Comparison of ENCODE assay signal across 8 cellular contexts in the genomic region with DNA sequence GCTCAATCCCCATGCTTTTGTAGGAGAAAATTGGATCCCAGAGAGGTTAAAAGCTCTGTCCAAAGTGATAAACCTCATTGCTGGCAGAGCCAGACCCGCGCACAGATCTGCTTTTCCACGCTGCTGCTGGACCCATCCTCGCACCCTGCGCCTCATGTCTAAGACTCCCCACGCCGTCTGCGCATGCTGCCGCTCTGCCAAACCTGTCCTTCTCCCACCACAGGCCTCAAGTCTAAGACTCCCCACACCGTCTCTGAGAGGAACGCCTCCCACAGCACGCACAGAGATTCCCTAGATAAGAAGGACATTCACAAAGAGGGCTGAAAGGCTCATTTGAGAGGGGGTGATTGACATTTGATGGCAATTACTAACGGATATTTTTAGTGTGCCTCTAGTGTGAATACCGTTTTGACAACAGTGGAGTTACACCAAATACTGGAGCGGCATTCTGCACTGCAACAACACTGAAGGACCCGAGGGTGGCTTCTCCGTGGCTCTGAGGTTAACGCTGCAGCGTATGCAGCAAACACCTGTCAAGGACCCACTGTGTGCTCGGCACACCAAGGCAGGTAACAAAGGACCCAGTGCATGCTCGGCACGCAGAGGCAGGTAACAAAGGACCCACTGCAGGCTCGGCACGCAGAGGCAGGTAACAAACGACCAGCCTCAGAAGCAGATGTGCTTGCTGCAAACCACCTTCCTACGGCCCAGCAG.
DNase-seq lines count a peak whose midpoint lies in the region; ATAC-seq, FAIRE-seq and TF ChIP-seq lines count a peak whose summit lies in the region.

No MANE protein-coding gene starts in this region.

- TF ChIP-seq CTCF in MM.1S (IDR thresholded peaks at IDR 0.05; ENCODE audit: low read length), result no peak
- no peak for TF ChIP-seq CTCF in endothelial cell of umbilical vein (IDR thresholded peaks at IDR 0.05; ENCODE audit: extremely low read depth in 1 of 2, insufficient read depth in 1 of 2, low read depth in 1 of 2, low read length in 2 of 2)
- TF ChIP-seq CTCF in osteocyte (IDR thresholded peaks at IDR 0.05), result no peak
- no peak for TF ChIP-seq CTCF in GM20000 (IDR thresholded peaks at IDR 0.05; ENCODE audit: extremely low read depth, missing control alignments)

- H3K9ac ChIP-seq in MM.1S (ENCODE audit: low read length), result no peak overlapping the region
- peak overlapping the region; percentile 31 for H3K9ac ChIP-seq in endothelial cell of umbilical vein (replicated peaks; ENCODE audit: extremely low read depth, insufficient read depth, low read length)

- ATAC-seq in HG02938 (IDR thresholded peaks at IDR 0.05; ENCODE audit: unreplicated experiment), result no peak

- no peaks in the 10 kb centered on the region for H3K27me3 ChIP-seq in CD4-positive, alpha-beta memory T cell (ENCODE audit: insufficient read depth, low read length)
- H3K27me3 ChIP-seq in MM.1S (replicated peaks; ENCODE audit: insufficient read depth, low read length) (peaks cover 95% of the 10 kb centered on the region), endothelial cell of umbilical vein (ENCODE audit: control insufficient read depth in 2 of 2, insufficient read depth in 2 of 2, low read length in 2 of 2) (no peaks in the 10 kb centered on the region)

- H4K20me1 ChIP-seq in MM.1S (ENCODE audit: insufficient read depth, low read length) (no peaks in the 10 kb centered on the region), endothelial cell of umbilical vein (replicated peaks; ENCODE audit: control insufficient read depth, extremely low read depth, insufficient read depth, low read length) (no peaks in the 10 kb centered on the region)

- peak overlapping the region; percentile 62 for H2AFZ ChIP-seq in MM.1S (ENCODE audit: low read length)
- H2AFZ ChIP-seq in endothelial cell of umbilical vein (ENCODE audit: low read depth, low read length), result peak overlapping the region; percentile 74

- no peaks in the 10 kb centered on the region for H3K27me3 Mint-ChIP-seq in CD4-positive, alpha-beta memory T cell
- no peaks in the 10 kb centered on the region for H3K27me3 Mint-ChIP-seq in osteocyte (ENCODE audit: unreplicated experiment)

- no peaks in the 10 kb centered on the region for H3K9me1 ChIP-seq in endothelial cell of umbilical vein (replicated peaks; ENCODE audit: control insufficient read depth, extremely low read depth, insufficient read depth, low read length)

- H3K9me3 Mint-ChIP-seq in CD4-positive, alpha-beta memory T cell, result no peaks in the 10 kb centered on the region
- peaks cover 8% of the 10 kb centered on the region for H3K9me3 Mint-ChIP-seq in osteocyte (ENCODE audit: unreplicated experiment)

- no peak for DNase-seq in CD4-positive, alpha-beta memory T cell
- DNase-seq in MM.1S (no peak), endothelial cell of umbilical vein (ENCODE audit: low read depth, low spot score) (no peak), osteocyte (ENCODE audit: extremely low spot score, unreplicated experiment) (no peak), GM20000 (ENCODE audit: low spot score) (no peak), DMS79 treated with DMSO at 0.1 percent for 48 hours (lab: John Stamatoyannopoulos, UW) (no peak)
- no peak for DNase-seq in stimulated activated CD4-positive, alpha-beta T cell treated with anti-CD3 and anti-CD28 coated beads, Interleukin-12 subunit alpha, Interleukin-12 subunit beta, amount 100 ng/mL, for 4 hours

- CTCF ChIA-PET in CD4-positive, alpha-beta memory T cell (lab: Charles Lee; ENCODE audit: partially characterized antibody), result no interaction called here
- CTCF ChIA-PET in endothelial cell of umbilical vein (lab: Charles Lee), result no interaction called here

- H3K79me2 ChIP-seq in MM.1S (ENCODE audit: low read length) (no peaks in the 10 kb centered on the region), endothelial cell of umbilical vein (ENCODE audit: control insufficient read depth, insufficient read depth, low read length) (no peaks in the 10 kb centered on the region)

- no peaks in the 10 kb centered on the region for H3K9me3 ChIP-seq in CD4-positive, alpha-beta memory T cell (ENCODE audit: control insufficient read depth in 1 of 2, low read length in 2 of 2)
- H3K9me3 ChIP-seq in MM.1S (replicated peaks; ENCODE audit: insufficient read depth, low read length) (no peaks in the 10 kb centered on the region), endothelial cell of umbilical vein (replicated peaks; ENCODE audit: control insufficient read depth, insufficient read depth, low read length) (no peaks in the 10 kb centered on the region)

- dilution Hi-C loops in endothelial cell of umbilical vein (cut with MboI; ENCODE audit: extremely low pct_ligation_motif_present, low sequenced_read_pairs), result no loop called here

- TSS peak; percentile 45 for BruUV-seq in endothelial cell of umbilical vein (replicated peaks; lab: Mats Ljungman, UMichigan)

- H3K27ac ChIP-seq in CD4-positive, alpha-beta memory T cell (ENCODE audit: low read depth, low read length), result peak overlapping the region; percentile 40
- H3K27ac ChIP-seq in MM.1S (ENCODE audit: low read length) (no peak overlapping the region), endothelial cell of umbilical vein (ENCODE audit: insufficient read depth, low read depth, low read length) (no peak overlapping the region)

- POLR2A ChIA-PET in CD4-positive, alpha-beta memory T cell (lab: Charles Lee; ENCODE audit: partially characterized antibody), result interaction anchor here (1.2 to 1.8 kb wide), 3 partner anchors 45 to 97 kb away, joined by 3 to 9 read pairs (median 4); no protein-coding TSS in a partner anchor
- POLR2A ChIA-PET in endothelial cell of umbilical vein (lab: Charles Lee), result no interaction called here

- intact Hi-C loops in CD4-positive, alpha-beta memory T cell (cut with micrococcal nuclease), result loop anchor here (2.0 to 5.0 kb wide), 3 partner anchors 45 to 136 kb away; no protein-coding TSS in a partner anchor
- intact Hi-C loops in endothelial cell of umbilical vein (cut with micrococcal nuclease), result loop anchor here (5.0 kb wide), 1 partner anchor 136 kb away; no protein-coding TSS in a partner anchor

- H3K4me2 ChIP-seq in MM.1S (ENCODE audit: low read depth, low read length) (peak overlapping the region; percentile 67), endothelial cell of umbilical vein (ENCODE audit: insufficient read depth, low read length) (peak overlapping the region; percentile 30)

- H3K9me2 ChIP-seq in MM.1S (replicated peaks; ENCODE audit: insufficient read depth, low read length), result no peaks in the 10 kb centered on the region

- no peak for FAIRE-seq in endothelial cell of umbilical vein (lab: Jason Lieb, UNC)

- no peaks in the 10 kb centered on the region for H3F3A ChIP-seq in MM.1S (ENCODE audit: insufficient read depth, low read length)

- peak overlapping the region in 1 of 2 donors; percentile 61 for H3K4me3 ChIP-seq in CD4-positive, alpha-beta memory T cell (ENCODE audit: low read length in 2 of 2)
- peak overlapping the region; percentile 56 for H3K4me3 ChIP-seq in MM.1S (ENCODE audit: low read length)
- H3K4me3 ChIP-seq in endothelial cell of umbilical vein (replicated peaks in 1 of 3; ENCODE audit: insufficient read depth in 1 of 3, low read depth in 1 of 3, low read length in 3 of 3), result peak overlapping the region; percentile 4 to 35 (median 29)

- peaks cover 9 to 45% (median 24%) of the 10 kb centered on the region in 4 donors for H3K4me1 Mint-ChIP-seq in CD4-positive, alpha-beta memory T cell
- H3K4me1 Mint-ChIP-seq in osteocyte (ENCODE audit: unreplicated experiment), result peaks cover 24% of the 10 kb centered on the region

- H3K4me3 Mint-ChIP-seq in CD4-positive, alpha-beta memory T cell, result peak overlapping the region; percentile 91 to 98 (median 96)
- H3K4me3 Mint-ChIP-seq in osteocyte (ENCODE audit: unreplicated experiment), result peak overlapping the region; percentile 81

- peaks cover 17% of the 10 kb centered on the region for H3K4me1 ChIP-seq in CD4-positive, alpha-beta memory T cell (ENCODE audit: insufficient read depth, low read length)
- H3K4me1 ChIP-seq in MM.1S (ENCODE audit: low read length), result no peaks in the 10 kb centered on the region
- H3K4me1 ChIP-seq in endothelial cell of umbilical vein (ENCODE audit: control insufficient read depth, extremely low read depth, insufficient read depth, low read length), result no peaks in the 10 kb centered on the region

- no peaks in the 10 kb centered on the region for H3K36me3 ChIP-seq in CD4-positive, alpha-beta memory T cell (ENCODE audit: insufficient read depth, low read length)
- no peaks in the 10 kb centered on the region for H3K36me3 ChIP-seq in MM.1S (replicated peaks; ENCODE audit: insufficient read depth, low read length)
- H3K36me3 ChIP-seq in endothelial cell of umbilical vein (ENCODE audit: control insufficient read depth in 2 of 2, extremely low read depth in 1 of 2, insufficient read depth in 2 of 2, low read length in 2 of 2), result no peaks in the 10 kb centered on the region

- H3K36me3 Mint-ChIP-seq in CD4-positive, alpha-beta memory T cell, result no peaks in the 10 kb centered on the region
- H3K36me3 Mint-ChIP-seq in osteocyte (ENCODE audit: unreplicated experiment), result no peaks in the 10 kb centered on the region

- TF ChIP-seq POLR2A in endothelial cell of umbilical vein (IDR thresholded peaks at IDR 0.05; ENCODE audit: low read depth, low read length), result no peak

- peak overlapping the region; percentile 79 to 98 (median 97) for H3K27ac Mint-ChIP-seq in CD4-positive, alpha-beta memory T cell
- peak overlapping the region; percentile 79 for H3K27ac Mint-ChIP-seq in osteocyte (ENCODE audit: unreplicated experiment)

TF ChIP-seq in endothelial cell of umbilical vein, 7 proteins besides CTCF, POLR2A, EP300 and RAD21:
- TF ChIP-seq POLR2AphosphoS5 (IDR thresholded peaks at IDR 0.05; ENCODE audit: insufficient read depth, low read depth, low read length) (no peak), MYC (IDR thresholded peaks at IDR 0.05; ENCODE audit: low read depth, low read length) (no peak), EZH2 (IDR thresholded peaks at IDR 0.05; ENCODE audit: borderline replicate concordance, low read depth, low read length, severe bottlenecking) (no peak), JUN (IDR thresholded peaks at IDR 0.05; ENCODE audit: borderline replicate concordance, insufficient read depth, insufficient read length, low read depth) (no peak), GATA2 (IDR thresholded peaks at IDR 0.05; ENCODE audit: insufficient read depth, insufficient read length, low read depth, low read length) (no peak), FOS (IDR thresholded peaks at IDR 0.05; ENCODE audit: borderline replicate concordance, insufficient read depth, low read length) (no peak)
- TF ChIP-seq, protein P1, sequence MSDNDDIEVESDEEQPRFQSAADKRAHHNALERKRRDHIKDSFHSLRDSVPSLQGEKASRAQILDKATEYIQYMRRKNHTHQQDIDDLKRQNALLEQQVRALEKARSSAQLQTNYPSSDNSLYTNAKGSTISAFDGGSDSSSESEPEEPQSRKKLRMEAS (IDR thresholded peaks at IDR 0.05; ENCODE audit: insufficient read depth, insufficient read length), result no peak
